In the genomic region with DNA sequence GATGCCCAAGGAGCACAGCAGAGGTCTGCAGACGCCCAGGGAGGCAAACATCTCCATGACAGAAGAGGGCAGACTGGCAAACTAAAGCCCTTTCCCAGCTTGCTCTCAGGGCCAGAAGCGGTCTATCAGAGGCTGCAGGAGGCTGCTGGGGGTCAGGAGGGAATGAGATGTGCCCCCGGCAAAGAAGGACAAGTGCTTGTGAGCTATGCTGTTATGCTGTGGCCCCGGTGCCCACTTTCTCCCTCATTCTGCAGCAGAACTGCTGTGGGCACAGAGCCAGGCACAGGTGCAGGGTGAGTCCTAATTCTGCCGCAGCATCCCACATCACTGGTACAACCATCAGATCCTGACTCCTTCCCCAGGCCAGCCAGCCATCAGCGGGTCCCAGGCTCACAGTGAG, we compare ENCODE assay signal across 1 cellular context.
TF ChIP-seq lines count a peak whose summit lies in the region.

No MANE protein-coding gene starts in this region.

TF ChIP-seq in GM23338, 12 proteins besides CTCF, POLR2A, EP300 and RAD21 (continued from another document):
- TF ChIP-seq, protein P1, sequence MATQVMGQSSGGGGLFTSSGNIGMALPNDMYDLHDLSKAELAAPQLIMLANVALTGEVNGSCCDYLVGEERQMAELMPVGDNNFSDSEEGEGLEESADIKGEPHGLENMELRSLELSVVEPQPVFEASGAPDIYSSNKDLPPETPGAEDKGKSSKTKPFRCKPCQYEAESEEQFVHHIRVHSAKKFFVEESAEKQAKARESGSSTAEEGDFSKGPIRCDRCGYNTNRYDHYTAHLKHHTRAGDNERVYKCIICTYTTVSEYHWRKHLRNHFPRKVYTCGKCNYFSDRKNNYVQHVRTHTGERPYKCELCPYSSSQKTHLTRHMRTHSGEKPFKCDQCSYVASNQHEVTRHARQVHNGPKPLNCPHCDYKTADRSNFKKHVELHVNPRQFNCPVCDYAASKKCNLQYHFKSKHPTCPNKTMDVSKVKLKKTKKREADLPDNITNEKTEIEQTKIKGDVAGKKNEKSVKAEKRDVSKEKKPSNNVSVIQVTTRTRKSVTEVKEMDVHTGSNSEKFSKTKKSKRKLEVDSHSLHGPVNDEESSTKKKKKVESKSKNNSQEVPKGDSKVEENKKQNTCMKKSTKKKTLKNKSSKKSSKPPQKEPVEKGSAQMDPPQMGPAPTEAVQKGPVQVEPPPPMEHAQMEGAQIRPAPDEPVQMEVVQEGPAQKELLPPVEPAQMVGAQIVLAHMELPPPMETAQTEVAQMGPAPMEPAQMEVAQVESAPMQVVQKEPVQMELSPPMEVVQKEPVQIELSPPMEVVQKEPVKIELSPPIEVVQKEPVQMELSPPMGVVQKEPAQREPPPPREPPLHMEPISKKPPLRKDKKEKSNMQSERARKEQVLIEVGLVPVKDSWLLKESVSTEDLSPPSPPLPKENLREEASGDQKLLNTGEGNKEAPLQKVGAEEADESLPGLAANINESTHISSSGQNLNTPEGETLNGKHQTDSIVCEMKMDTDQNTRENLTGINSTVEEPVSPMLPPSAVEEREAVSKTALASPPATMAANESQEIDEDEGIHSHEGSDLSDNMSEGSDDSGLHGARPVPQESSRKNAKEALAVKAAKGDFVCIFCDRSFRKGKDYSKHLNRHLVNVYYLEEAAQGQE (IDR thresholded peaks at IDR 0.05; ENCODE audit: unreplicated experiment) = no peak
- TF ChIP-seq, protein P2, sequence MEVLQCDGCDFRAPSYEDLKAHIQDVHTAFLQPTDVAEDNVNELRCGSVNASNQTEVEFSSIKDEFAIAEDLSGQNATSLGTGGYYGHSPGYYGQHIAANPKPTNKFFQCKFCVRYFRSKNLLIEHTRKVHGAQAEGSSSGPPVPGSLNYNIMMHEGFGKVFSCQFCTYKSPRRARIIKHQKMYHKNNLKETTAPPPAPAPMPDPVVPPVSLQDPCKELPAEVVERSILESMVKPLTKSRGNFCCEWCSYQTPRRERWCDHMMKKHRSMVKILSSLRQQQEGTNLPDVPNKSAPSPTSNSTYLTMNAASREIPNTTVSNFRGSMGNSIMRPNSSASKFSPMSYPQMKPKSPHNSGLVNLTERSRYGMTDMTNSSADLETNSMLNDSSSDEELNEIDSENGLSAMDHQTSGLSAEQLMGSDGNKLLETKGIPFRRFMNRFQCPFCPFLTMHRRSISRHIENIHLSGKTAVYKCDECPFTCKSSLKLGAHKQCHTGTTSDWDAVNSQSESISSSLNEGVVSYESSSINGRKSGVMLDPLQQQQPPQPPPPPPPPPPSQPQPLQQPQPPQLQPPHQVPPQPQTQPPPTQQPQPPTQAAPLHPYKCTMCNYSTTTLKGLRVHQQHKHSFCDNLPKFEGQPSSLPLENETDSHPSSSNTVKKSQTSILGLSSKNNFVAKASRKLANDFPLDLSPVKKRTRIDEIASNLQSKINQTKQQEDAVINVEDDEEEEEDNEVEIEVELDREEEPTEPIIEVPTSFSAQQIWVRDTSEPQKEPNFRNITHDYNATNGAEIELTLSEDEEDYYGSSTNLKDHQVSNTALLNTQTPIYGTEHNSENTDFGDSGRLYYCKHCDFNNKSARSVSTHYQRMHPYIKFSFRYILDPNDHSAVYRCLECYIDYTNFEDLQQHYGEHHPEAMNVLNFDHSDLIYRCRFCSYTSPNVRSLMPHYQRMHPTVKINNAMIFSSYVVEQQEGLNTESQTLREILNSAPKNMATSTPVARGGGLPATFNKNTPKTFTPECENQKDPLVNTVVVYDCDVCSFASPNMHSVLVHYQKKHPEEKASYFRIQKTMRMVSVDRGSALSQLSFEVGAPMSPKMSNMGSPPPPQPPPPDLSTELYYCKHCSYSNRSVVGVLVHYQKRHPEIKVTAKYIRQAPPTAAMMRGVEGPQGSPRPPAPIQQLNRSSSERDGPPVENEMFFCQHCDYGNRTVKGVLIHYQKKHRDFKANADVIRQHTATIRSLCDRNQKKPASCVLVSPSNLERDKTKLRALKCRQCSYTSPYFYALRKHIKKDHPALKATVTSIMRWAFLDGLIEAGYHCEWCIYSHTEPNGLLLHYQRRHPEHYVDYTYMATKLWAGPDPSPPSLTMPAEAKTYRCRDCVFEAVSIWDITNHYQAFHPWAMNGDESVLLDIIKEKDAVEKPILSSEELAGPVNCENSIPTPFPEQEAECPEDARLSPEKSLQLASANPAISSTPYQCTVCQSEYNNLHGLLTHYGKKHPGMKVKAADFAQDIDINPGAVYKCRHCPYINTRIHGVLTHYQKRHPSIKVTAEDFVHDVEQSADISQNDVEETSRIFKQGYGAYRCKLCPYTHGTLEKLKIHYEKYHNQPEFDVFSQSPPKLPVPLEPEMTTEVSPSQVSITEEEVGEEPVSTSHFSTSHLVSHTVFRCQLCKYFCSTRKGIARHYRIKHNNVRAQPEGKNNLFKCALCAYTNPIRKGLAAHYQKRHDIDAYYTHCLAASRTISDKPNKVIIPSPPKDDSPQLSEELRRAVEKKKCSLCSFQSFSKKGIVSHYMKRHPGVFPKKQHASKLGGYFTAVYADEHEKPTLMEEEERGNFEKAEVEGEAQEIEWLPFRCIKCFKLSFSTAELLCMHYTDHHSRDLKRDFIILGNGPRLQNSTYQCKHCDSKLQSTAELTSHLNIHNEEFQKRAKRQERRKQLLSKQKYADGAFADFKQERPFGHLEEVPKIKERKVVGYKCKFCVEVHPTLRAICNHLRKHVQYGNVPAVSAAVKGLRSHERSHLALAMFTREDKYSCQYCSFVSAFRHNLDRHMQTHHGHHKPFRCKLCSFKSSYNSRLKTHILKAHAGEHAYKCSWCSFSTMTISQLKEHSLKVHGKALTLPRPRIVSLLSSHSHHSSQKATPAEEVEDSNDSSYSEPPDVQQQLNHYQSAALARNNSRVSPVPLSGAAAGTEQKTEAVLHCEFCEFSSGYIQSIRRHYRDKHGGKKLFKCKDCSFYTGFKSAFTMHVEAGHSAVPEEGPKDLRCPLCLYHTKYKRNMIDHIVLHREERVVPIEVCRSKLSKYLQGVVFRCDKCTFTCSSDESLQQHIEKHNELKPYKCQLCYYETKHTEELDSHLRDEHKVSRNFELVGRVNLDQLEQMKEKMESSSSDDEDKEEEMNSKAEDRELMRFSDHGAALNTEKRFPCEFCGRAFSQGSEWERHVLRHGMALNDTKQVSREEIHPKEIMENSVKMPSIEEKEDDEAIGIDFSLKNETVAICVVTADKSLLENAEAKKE (CRISPR knock-in tag; IDR thresholded peaks at IDR 0.05) = no peak
- TF ChIP-seq STAT1 (IDR thresholded peaks at IDR 0.05; ENCODE audit: unreplicated experiment) (no peak), ZNF114 (CRISPR knock-in tag; IDR thresholded peaks at IDR 0.05) (no peak), EZH2 (IDR thresholded peaks at IDR 0.05; ENCODE audit: low read depth, unreplicated experiment) (no peak), JUNB (IDR thresholded peaks at IDR 0.05; ENCODE audit: unreplicated experiment) (no peak)
- TF ChIP-seq, protein P3, sequence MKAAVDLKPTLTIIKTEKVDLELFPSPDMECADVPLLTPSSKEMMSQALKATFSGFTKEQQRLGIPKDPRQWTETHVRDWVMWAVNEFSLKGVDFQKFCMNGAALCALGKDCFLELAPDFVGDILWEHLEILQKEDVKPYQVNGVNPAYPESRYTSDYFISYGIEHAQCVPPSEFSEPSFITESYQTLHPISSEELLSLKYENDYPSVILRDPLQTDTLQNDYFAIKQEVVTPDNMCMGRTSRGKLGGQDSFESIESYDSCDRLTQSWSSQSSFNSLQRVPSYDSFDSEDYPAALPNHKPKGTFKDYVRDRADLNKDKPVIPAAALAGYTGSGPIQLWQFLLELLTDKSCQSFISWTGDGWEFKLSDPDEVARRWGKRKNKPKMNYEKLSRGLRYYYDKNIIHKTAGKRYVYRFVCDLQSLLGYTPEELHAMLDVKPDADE (IDR thresholded peaks at IDR 0.05) = no peak
